In genomic region chr13:33543089-33543459, GRCh38 we compare ENCODE assay signal across 8 cellular contexts.
DNase-seq lines count a peak whose midpoint lies in the region; ATAC-seq, FAIRE-seq and TF ChIP-seq lines count a peak whose summit lies in the region.

No MANE protein-coding gene starts in this region.

- no peak for DNase-seq in CD8-positive, alpha-beta T cell
- DNase-seq in SK-N-MC (ENCODE audit: low read depth, low spot score) (no peak), fibroblast of the conjunctiva (ENCODE audit: low read depth) (peak; percentile 17), RCC 7860 (ENCODE audit: low spot score) (no peak), HUDEP-2 (lab: John Stamatoyannopoulos, UW; ENCODE audit: unreplicated experiment in 76 of 76) (no peak), DMS153 treated with DMSO at 0.1 percent for 48 hours (lab: John Stamatoyannopoulos, UW; ENCODE audit: unreplicated experiment) (no peak)

- H3K9ac ChIP-seq in SK-N-MC (ENCODE audit: insufficient read length) (peak overlapping the region; percentile 94), rectal smooth muscle tissue (ENCODE audit: low read length) (peak overlapping the region; percentile 47)

- no peaks in the 10 kb centered on the region for H3K27me3 Mint-ChIP-seq in CD8-positive, alpha-beta T cell (ENCODE audit: low read depth)

- peak overlapping the region; percentile 69 for H3K4me3 ChIP-seq in CD8-positive, alpha-beta T cell (ENCODE audit: low read depth, low read length)
- H3K4me3 ChIP-seq in SK-N-MC (peak overlapping the region; percentile 79), rectal smooth muscle tissue (ENCODE audit: low read length) (peak overlapping the region; percentile 63)

- CTCF ChIA-PET in CD8-positive, alpha-beta T cell (lab: Charles Lee): interaction anchor here (0.8 to 2.4 kb wide), 8 partner anchors 18 to 956 kb away, joined by 3 to 15 read pairs (median 3); no protein-coding TSS in a partner anchor

- no peaks in the 10 kb centered on the region for H3K9me3 ChIP-seq in CD8-positive, alpha-beta T cell (ENCODE audit: low read length)
- no peaks in the 10 kb centered on the region; the same call in 1 of the 2 replicates for H3K9me3 ChIP-seq in SK-N-MC (ENCODE audit: low read depth, low read length)

- H3K36me3 ChIP-seq in CD8-positive, alpha-beta T cell (ENCODE audit: insufficient read depth, low read length): no peaks in the 10 kb centered on the region
- H3K36me3 ChIP-seq in SK-N-MC (ENCODE audit: insufficient read depth, low read length) (no peaks in the 10 kb centered on the region; the same call in 1 of the 2 replicates), rectal smooth muscle tissue (ENCODE audit: control insufficient read depth, insufficient read depth, low read length) (no peaks in the 10 kb centered on the region)

- peak; percentile 15 for ATAC-seq in CD8-positive, alpha-beta T cell
- peak; percentile 3 for ATAC-seq in GM21825 (IDR thresholded peaks at IDR 0.05; ENCODE audit: unreplicated experiment)

- peaks cover 3% of the 10 kb centered on the region for H3K36me3 Mint-ChIP-seq in CD8-positive, alpha-beta T cell

- TF ChIP-seq CTCF in CD8-positive, alpha-beta T cell (IDR thresholded peaks at IDR 0.05): no peak

- peaks cover 28% of the 10 kb centered on the region for H3K4me1 ChIP-seq in CD8-positive, alpha-beta T cell (ENCODE audit: insufficient read depth, low read length)
- H3K4me1 ChIP-seq in rectal smooth muscle tissue (ENCODE audit: control insufficient read depth, insufficient read depth, low read length): peaks cover 29% of the 10 kb centered on the region

- H3K27ac Mint-ChIP-seq in CD8-positive, alpha-beta T cell: peak overlapping the region; percentile 99

- H3K27ac ChIP-seq in CD8-positive, alpha-beta T cell (ENCODE audit: low read depth, low read length): peak overlapping the region; percentile 95
- H3K27ac ChIP-seq in SK-N-MC (peak overlapping the region; percentile 99), rectal smooth muscle tissue (ENCODE audit: low read depth, low read length) (peak overlapping the region; percentile 91)

- FAIRE-seq in RCC 7860 (lab: Jason Lieb, UNC): no peak

- H3K9me3 Mint-ChIP-seq in CD8-positive, alpha-beta T cell: no peaks in the 10 kb centered on the region

- intact Hi-C loops in CD8-positive, alpha-beta T cell (cut with DNase I, micrococcal nuclease): loop anchor here (2.0 to 10.0 kb wide), 13 partner anchors 179 to 1402 kb away; partner anchors contain the start of genes NBEA (in 2 of the 2), BRCA2 (in 1 of the 2), KL (in 1 of the 2) and N4BP2L1 (in 1 of the 2)

- no peaks in the 10 kb centered on the region for H3K27me3 ChIP-seq in CD8-positive, alpha-beta T cell (ENCODE audit: insufficient read depth, low read length)
- H3K27me3 ChIP-seq in rectal smooth muscle tissue (ENCODE audit: control insufficient read depth, insufficient read depth, low read length): no peaks in the 10 kb centered on the region

- POLR2A ChIA-PET in CD8-positive, alpha-beta T cell (lab: Charles Lee): interaction anchor here (0.6 to 1.7 kb wide), 10 partner anchors 8 to 1228 kb away, joined by 3 to 13 read pairs (median 4); partner anchors contain the start of genes BRCA2, PDS5B, RFC3 and ZAR1L

- H3K4me1 Mint-ChIP-seq in CD8-positive, alpha-beta T cell (ENCODE audit: low read depth): peaks cover 46% of the 10 kb centered on the region

- peak overlapping the region; percentile 91 for H3K4me3 Mint-ChIP-seq in CD8-positive, alpha-beta T cell
